ENCODE assay signal across 8 cellular contexts in the genomic region with DNA sequence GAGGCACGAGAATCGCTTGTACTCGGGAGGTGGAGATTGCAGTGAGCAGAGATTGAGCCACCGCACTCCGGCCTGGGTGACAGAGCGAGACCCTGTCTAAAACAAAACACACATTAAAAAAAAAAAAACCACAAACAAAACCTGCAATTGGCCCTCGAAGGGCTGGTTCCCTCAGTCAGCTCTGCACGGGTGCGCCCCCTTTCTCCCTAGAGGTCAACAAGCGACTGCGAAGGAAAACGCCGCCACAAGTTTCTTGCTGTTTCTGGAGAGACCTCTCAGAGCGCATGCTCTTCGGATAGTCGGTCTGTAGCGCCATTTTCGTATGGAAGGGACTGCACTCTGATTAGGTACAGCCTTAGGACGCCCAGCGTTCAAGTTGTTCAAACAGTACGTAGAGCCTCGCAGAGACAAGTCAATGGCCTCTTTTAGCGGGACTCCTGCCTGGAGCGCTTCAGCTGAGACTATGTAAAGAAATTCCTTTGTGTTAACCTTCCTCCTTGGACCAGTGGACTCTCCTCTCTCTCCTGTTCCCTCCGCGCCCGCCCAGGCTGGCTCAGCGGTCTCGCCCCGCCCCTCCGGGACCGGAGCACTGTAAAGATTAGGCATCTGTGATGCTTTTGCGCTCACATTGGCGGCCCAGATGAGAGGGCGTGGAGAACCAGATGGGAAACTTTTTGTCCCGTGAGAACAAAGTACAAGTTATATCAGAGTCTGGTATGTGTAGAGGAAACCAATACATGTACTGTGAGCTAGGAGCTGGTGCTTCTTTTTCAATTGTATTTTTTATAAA. TPM values are rescaled to one million over a fixed set of nuclear protein-coding genes. Genes with fewer than 3 reads are reported as not detected.
A peak's percentile ranks its signal among the peaks of the same experiment; 100 is the strongest.
DNase-seq lines count a peak whose midpoint lies in the region; ATAC-seq, FAIRE-seq and TF ChIP-seq lines count a peak whose summit lies in the region.

No MANE protein-coding gene starts in this region.

- intact Hi-C loops in adrenal gland (cut with DNase I) = loop anchor here in 1 of 2 donors (10.0 kb wide), 1 partner anchor 104 kb away; no protein-coding TSS in a partner anchor
- intact Hi-C loops in left cardiac atrium (cut with DNase I) = loop anchor here in 1 of 2 donors (5.0 to 10.0 kb wide), 2 partner anchors 84 to 106 kb away; a partner anchor contains a TSS
- intact Hi-C loops in posterior vena cava (cut with DNase I) = no loop called here
- intact Hi-C loops in upper lobe of right lung (cut with DNase I) = no loop called here

- TF ChIP-seq POLR2A in GM12891 (IDR thresholded peaks at IDR 0.05; ENCODE audit: low read depth, low read length) (no peak), adrenal gland (IDR thresholded peaks at IDR 0.05) (peak; percentile 17 to 62)

- H3K4me1 ChIP-seq in adrenal gland (replicated peaks in 1 of 2) (peaks cover 5 to 18% of the 10 kb centered on the region in 2 donors), upper lobe of right lung (peaks cover 9% of the 10 kb centered on the region)

- ATAC-seq in HG02798 (IDR thresholded peaks at IDR 0.05; ENCODE audit: poor library complexity, unreplicated experiment) = peak; percentile 72
- ATAC-seq in left cardiac atrium = peak; percentile 78 to 90
- ATAC-seq in upper lobe of right lung = peak; percentile 79

- H3K36me3 ChIP-seq in adrenal gland (replicated peaks in 1 of 2) = no peaks in the 10 kb centered on the region
- no peaks in the 10 kb centered on the region for H3K36me3 ChIP-seq in upper lobe of right lung

- H3K27ac ChIP-seq in adrenal gland = peak overlapping the region; percentile 55 to 92 (median 71)
- H3K27ac ChIP-seq in upper lobe of right lung = peak overlapping the region; percentile 91

- H3K9me3 ChIP-seq in adrenal gland (replicated peaks in 1 of 3) (no peaks in the 10 kb centered on the region), upper lobe of right lung (no peaks in the 10 kb centered on the region)

- TF ChIP-seq CTCF in adrenal gland (IDR thresholded peaks at IDR 0.05) = peak in 3 of 6 experiments; percentile 14 to 44 (median 25)
- TF ChIP-seq CTCF in upper lobe of right lung (IDR thresholded peaks at IDR 0.05) = peak; percentile 44

- H3K27me3 ChIP-seq in adrenal gland (no peaks in the 10 kb centered on the region), upper lobe of right lung (no peaks in the 10 kb centered on the region)

- peak; percentile 88 for FAIRE-seq in GM12891 (lab: Jason Lieb, UNC)

- DNase-seq in GM12891 (ENCODE audit: insufficient read length, low spot score) (peak; percentile 67), NCI-H1417 (lab: John Stamatoyannopoulos, UW) (peak; percentile 55 to 92 (median 90)), SW480 (ENCODE audit: low spot score) (peak; percentile 91), adrenal gland (peak; percentile 82 to 91 (median 88)), left cardiac atrium (peak; percentile 89), posterior vena cava (ENCODE audit: low spot score) (peak; percentile 95), upper lobe of right lung (peak; percentile 89)

- H3K4me3 ChIP-seq in adrenal gland = peak overlapping the region; percentile 33 to 98 (median 61)
- H3K4me3 ChIP-seq in upper lobe of right lung = peak overlapping the region; percentile 83

- WGBS in adrenal gland, 4 donors = 4 to 6% (median 5%) methylated on average over 33 to 36 of the region's 36 CpGs

TF ChIP-seq in GM12891, 5 proteins besides CTCF, POLR2A, EP300 and RAD21:
- no peak for TF ChIP-seq POU2F2 (IDR thresholded peaks at IDR 0.05; ENCODE audit: low read depth, low read length)
- no peak for TF ChIP-seq SPI1 (IDR thresholded peaks at IDR 0.05; ENCODE audit: low read depth, low read length)
- no peak for TF ChIP-seq PAX5 (IDR thresholded peaks at IDR 0.05; ENCODE audit: insufficient read depth, low read length, severe bottlenecking)
- TF ChIP-seq POLR2AphosphoS5 (IDR thresholded peaks at IDR 0.05; ENCODE audit: low read depth, low read length) = no peak
- no peak for TF ChIP-seq TAF1 (IDR thresholded peaks at IDR 0.05; ENCODE audit: low read depth, low read length)
TF ChIP-seq in GM12891: peak in this region for 0.

RNA-seq across cellular contexts. Expression of a gene that starts 1.0 kb away (rescaled TPM):
- 2.2 TPM for polyA plus RNA-seq in GM12891 (2012; ENCODE audit: low read depth, missing spikeins)
- 10 to 100 TPM in 2 of 8 donors, 1 to 10 TPM in 5, under 1 TPM in 1; 0.85 to 19.2 (median 4.6) TPM for total RNA-seq in adrenal gland
- 1 to 10 TPM; 1.1 to 1.7 (median 1.3) TPM for polyA plus RNA-seq in adrenal gland
- total RNA-seq in left cardiac atrium = 1 to 10 TPM; 4.5 to 4.7 TPM
- 1 to 10 TPM; 6.5 to 7.5 TPM for total RNA-seq in posterior vena cava
- total RNA-seq in upper lobe of right lung = 12.0 TPM

Comparison
In these comparisons a context has a peak if more than half of its experiments do, and no peak if none do; other contexts are left out.
1. Peak in every context shown above with its lines: DNase-seq, ATAC-seq, H3K4me3 ChIP-seq and H3K27ac ChIP-seq.